ENCODE assay signal across 8 cellular contexts in the genomic region with DNA sequence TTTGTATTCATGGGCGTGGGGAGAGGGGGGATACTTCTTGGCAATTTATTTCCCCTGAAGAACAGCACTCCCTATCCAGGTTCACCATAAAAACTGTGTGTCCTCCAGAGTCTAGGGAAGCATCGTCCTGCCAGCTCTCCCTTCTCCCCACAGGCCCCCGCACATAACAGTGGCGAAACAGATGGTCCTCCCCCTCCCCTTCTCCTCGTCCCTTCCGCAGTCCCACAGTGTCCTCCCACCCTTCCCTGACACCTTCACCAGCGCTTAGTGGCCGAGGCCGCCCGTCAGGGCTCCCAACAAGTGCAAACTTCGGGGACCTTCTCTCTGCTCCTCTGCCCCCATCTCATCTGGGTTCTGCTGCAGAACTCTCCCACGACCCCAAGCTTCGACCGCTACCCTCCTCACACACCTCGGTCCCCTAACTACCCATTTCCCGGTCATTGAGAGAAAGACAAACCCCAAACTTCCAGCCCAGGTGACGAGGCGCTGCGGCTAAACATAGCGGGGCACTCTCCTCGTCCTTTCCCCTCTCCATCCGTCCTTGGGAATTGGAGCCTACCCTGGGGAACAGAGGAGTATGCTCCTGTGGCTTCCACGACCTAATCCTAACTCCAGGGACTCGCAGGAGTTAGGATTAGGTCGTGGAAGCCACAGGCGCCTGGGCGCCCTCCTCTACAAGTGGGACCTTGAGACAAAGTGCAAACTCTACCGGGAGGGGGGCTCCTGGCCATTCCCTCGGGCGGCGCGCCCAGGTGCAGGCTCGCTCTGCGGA. TPM values are rescaled to one million over a fixed set of nuclear protein-coding genes. Genes with fewer than 3 reads are reported as not detected.
DNase-seq lines count a peak whose midpoint lies in the region; ATAC-seq and TF ChIP-seq lines count a peak whose summit lies in the region.

No MANE protein-coding gene starts in this region.

- no peak for TF ChIP-seq EP300 in transverse colon (IDR thresholded peaks at IDR 0.05; ENCODE audit: low read depth)

- no peak for TF ChIP-seq POLR2A in transverse colon (IDR thresholded peaks at IDR 0.05)

- POLR2A ChIA-PET in activated CD8-positive, alpha-beta T cell treated with anti-CD3 and anti-CD28 coated beads, Interleukin-2, amount 10 ng/mL, durations not matched to agents 7 days and 5 days (lab: Charles Lee) = no interaction called here
- POLR2A ChIA-PET in activated CD8-positive, alpha-beta T cell treated with anti-CD3 and anti-CD28 coated beads for 36 hours (lab: Charles Lee) = interaction anchor here (0.8 kb wide), 1 partner anchor 16 kb away, joined by 3 read pairs; no protein-coding TSS in a partner anchor

- H3K36me3 Mint-ChIP-seq in activated CD8-positive, alpha-beta T cell treated with anti-CD3 and anti-CD28 coated beads, Interleukin-2, amount 10 ng/mL, durations not matched to agents 7 days and 5 days (ENCODE audit: low read depth) = no peaks in the 10 kb centered on the region
- H3K36me3 Mint-ChIP-seq in activated CD8-positive, alpha-beta T cell treated with anti-CD3 and anti-CD28 coated beads for 36 hours (ENCODE audit: low read depth) = no peaks in the 10 kb centered on the region
- no peaks in the 10 kb centered on the region for H3K36me3 Mint-ChIP-seq in activated T-helper 17 cell treated with anti-CD3 and anti-CD28 coated beads, Interleukin-2, amount 50 U/mL, for 72 hours (ENCODE audit: low read depth)

- no peaks in the 10 kb centered on the region for H3K9me3 ChIP-seq in transverse colon

- peak overlapping the region; percentile 16 to 80 (median 40) for H3K27ac ChIP-seq in transverse colon

- ATAC-seq in activated CD8-positive, alpha-beta T cell treated with anti-CD3 and anti-CD28 coated beads, Interleukin-2, amount 10 ng/mL, durations not matched to agents 7 days and 5 days = no peak
- no peak for ATAC-seq in activated CD8-positive, alpha-beta T cell treated with anti-CD3 and anti-CD28 coated beads for 36 hours
- no peak for ATAC-seq in activated T-helper 17 cell treated with anti-CD3 and anti-CD28 coated beads, Interleukin-2, amount 50 U/mL, for 72 hours (replicated peaks)
- ATAC-seq in left lobe of liver = peak; percentile 33
- ATAC-seq in HG02623 (IDR thresholded peaks at IDR 0.05; ENCODE audit: unreplicated experiment) = no peak
- no peak for ATAC-seq in HG03135 (IDR thresholded peaks at IDR 0.05; ENCODE audit: unreplicated experiment)

- no peak overlapping the region for H3K27ac Mint-ChIP-seq in activated CD8-positive, alpha-beta T cell treated with anti-CD3 and anti-CD28 coated beads, Interleukin-2, amount 10 ng/mL, durations not matched to agents 7 days and 5 days
- no peak overlapping the region for H3K27ac Mint-ChIP-seq in activated CD8-positive, alpha-beta T cell treated with anti-CD3 and anti-CD28 coated beads for 36 hours
- no peak overlapping the region for H3K27ac Mint-ChIP-seq in activated T-helper 17 cell treated with anti-CD3 and anti-CD28 coated beads, Interleukin-2, amount 50 U/mL, for 72 hours

- intact Hi-C loops in activated CD8-positive, alpha-beta T cell treated with anti-CD3 and anti-CD28 coated beads for 36 hours (cut with micrococcal nuclease) = no loop called here
- intact Hi-C loops in transverse colon (cut with DNase I; ENCODE audit: low total_unique reads) = no loop called here

- no peak for TF ChIP-seq CTCF in activated CD8-positive, alpha-beta T cell treated with anti-CD3 and anti-CD28 coated beads for 36 hours (IDR thresholded peaks at IDR 0.05)
- no peak for TF ChIP-seq CTCF in transverse colon (IDR thresholded peaks at IDR 0.05)

- in situ Hi-C loops in transverse colon (cut with MboI; ENCODE audit: low pct_ligation_motif_present in 1 of 4, low pct_unique_long_range_greater_than_20kb in 1 of 4, low sequenced_read_pairs in 3 of 4) (no loop called here), ACHN (cut with HindIII; ENCODE audit: low pct_ligation_motif_present, low pct_unique_long_range_greater_than_20kb, low sequenced_read_pairs) (no loop called here)

- peaks cover 0 to 16% (median 12%) of the 10 kb centered on the region in 4 donors for H3K4me1 ChIP-seq in transverse colon

- WGBS in transverse colon (ENCODE audit: low coverage in 1 of 2), 2 donors = 5 to 13% methylated on average over 4 to 34 of the region's 34 CpGs

- peaks cover 12% of the 10 kb centered on the region for H3K4me1 Mint-ChIP-seq in activated CD8-positive, alpha-beta T cell treated with anti-CD3 and anti-CD28 coated beads, Interleukin-2, amount 10 ng/mL, durations not matched to agents 7 days and 5 days (ENCODE audit: low read depth)
- peaks cover 6% of the 10 kb centered on the region for H3K4me1 Mint-ChIP-seq in activated CD8-positive, alpha-beta T cell treated with anti-CD3 and anti-CD28 coated beads for 36 hours (ENCODE audit: low read depth)
- no peaks in the 10 kb centered on the region for H3K4me1 Mint-ChIP-seq in activated T-helper 17 cell treated with anti-CD3 and anti-CD28 coated beads, Interleukin-2, amount 50 U/mL, for 72 hours

- H3K36me3 ChIP-seq in transverse colon = no peaks in the 10 kb centered on the region

- peak overlapping the region; percentile 22 to 66 (median 48) for H3K4me3 ChIP-seq in transverse colon

- peaks cover 65% of the 10 kb centered on the region for H3K27me3 Mint-ChIP-seq in activated CD8-positive, alpha-beta T cell treated with anti-CD3 and anti-CD28 coated beads, Interleukin-2, amount 10 ng/mL, durations not matched to agents 7 days and 5 days (ENCODE audit: low read depth)
- peaks cover 48% of the 10 kb centered on the region for H3K27me3 Mint-ChIP-seq in activated CD8-positive, alpha-beta T cell treated with anti-CD3 and anti-CD28 coated beads for 36 hours
- peaks cover 75% of the 10 kb centered on the region for H3K27me3 Mint-ChIP-seq in activated T-helper 17 cell treated with anti-CD3 and anti-CD28 coated beads, Interleukin-2, amount 50 U/mL, for 72 hours

- no peak for DNase-seq in activated CD8-positive, alpha-beta T cell treated with anti-CD3 and anti-CD28 coated beads, Interleukin-2, amount 10 ng/mL, durations not matched to agents 7 days and 5 days
- DNase-seq in activated CD8-positive, alpha-beta T cell treated with anti-CD3 and anti-CD28 coated beads for 36 hours = no peak
- DNase-seq in left lobe of liver (ENCODE audit: low spot score) (peak; percentile 47), transverse colon (no peak), ACHN (no peak)

- no peaks in the 10 kb centered on the region for H3K9me3 Mint-ChIP-seq in activated CD8-positive, alpha-beta T cell treated with anti-CD3 and anti-CD28 coated beads, Interleukin-2, amount 10 ng/mL, durations not matched to agents 7 days and 5 days (ENCODE audit: insufficient read depth)
- no peaks in the 10 kb centered on the region for H3K9me3 Mint-ChIP-seq in activated CD8-positive, alpha-beta T cell treated with anti-CD3 and anti-CD28 coated beads for 36 hours
- no peaks in the 10 kb centered on the region for H3K9me3 Mint-ChIP-seq in activated T-helper 17 cell treated with anti-CD3 and anti-CD28 coated beads, Interleukin-2, amount 50 U/mL, for 72 hours

- peak overlapping the region; percentile 16 for H3K4me3 Mint-ChIP-seq in activated CD8-positive, alpha-beta T cell treated with anti-CD3 and anti-CD28 coated beads, Interleukin-2, amount 10 ng/mL, durations not matched to agents 7 days and 5 days
- H3K4me3 Mint-ChIP-seq in activated CD8-positive, alpha-beta T cell treated with anti-CD3 and anti-CD28 coated beads for 36 hours = no peak overlapping the region
- H3K4me3 Mint-ChIP-seq in activated T-helper 17 cell treated with anti-CD3 and anti-CD28 coated beads, Interleukin-2, amount 50 U/mL, for 72 hours = peak overlapping the region; percentile 7

- CTCF ChIA-PET in activated CD8-positive, alpha-beta T cell treated with anti-CD3 and anti-CD28 coated beads, Interleukin-2, amount 10 ng/mL, durations not matched to agents 7 days and 5 days (lab: Charles Lee) = no interaction called here
- CTCF ChIA-PET in activated CD8-positive, alpha-beta T cell treated with anti-CD3 and anti-CD28 coated beads for 36 hours (lab: Charles Lee) = no interaction called here

- peaks cover 74% of the 10 kb centered on the region for H3K27me3 ChIP-seq in transverse colon

RNA-seq across cellular contexts. Expression of a gene that starts 1.0 kb away (rescaled TPM):
- not detected for total RNA-seq in activated CD8-positive, alpha-beta T cell treated with anti-CD3 and anti-CD28 coated beads, Interleukin-2, amount 10 ng/mL, durations not matched to agents 7 days and 5 days
- total RNA-seq in activated CD8-positive, alpha-beta T cell treated with anti-CD3 and anti-CD28 coated beads for 36 hours = not detected
- not detected for total RNA-seq in activated T-helper 17 cell treated with anti-CD3 and anti-CD28 coated beads, Interleukin-2, amount 50 U/mL, for 72 hours
- total RNA-seq in left lobe of liver (8.3 TPM), transverse colon (1 to 10 TPM; 1.2 to 6.0 (median 2.4) TPM)
